19 cellular contexts compared by ENCODE assay signal in genomic region chr6:21024621-21025020, GRCh38.
"Had no signal": no experiment of that assay in that cellular context is flagged by ENCODE, and none has a peak within 500 bp of the region (broad histone marks: within the 10 kb centered on the region; RNA-seq: fewer than 3 reads in every experiment).

No MANE protein-coding gene starts in this region.

- FAIRE-seq: frontal cortex, urothelium cell line had no signal

- H3K27ac ChIP-seq: adrenal gland, cardiac muscle cell, dorsolateral prefrontal cortex, thoracic aorta had no signal

- ATAC-seq: activated CD8-positive, alpha-beta T cell treated with anti-CD3 and anti-CD28 coated beads, Interleukin-2, amount 10 ng/mL, durations not matched to agents 7 days and 5 days; left colon; natural killer cell treated with Interleukin-12 subunit alpha and Interleukin-12 subunit beta and Interleukin-15 and Interleukin-18, amount 100 ng/mL, for 72 hours; WTC11 had no signal

- DNase-seq: activated CD4-positive, alpha-beta T cell treated with anti-CD3 and anti-CD28 coated beads for 48 hours; activated CD8-positive, alpha-beta memory T cell treated with anti-CD3 and anti-CD28 coated beads, Interleukin-2, amount 50 U/mL, for 4 hours; activated CD8-positive, alpha-beta T cell treated with anti-CD3 and anti-CD28 coated beads, Interleukin-2, amount 10 ng/mL, durations not matched to agents 7 days and 5 days; activated effector memory CD4-positive, alpha-beta T cell treated with anti-CD3 and anti-CD28 coated beads, Interleukin-2, amount 50 U/mL, for 16 hours; activated T-cell treated with anti-CD3 and anti-CD28 coated beads, Interleukin-2, amount 50 U/mL, for 48 hours; adrenal gland; dorsolateral prefrontal cortex; endodermal cell; head of caudate nucleus; left colon; posterior cingulate gyrus; retina; T-helper 2 cell had no signal

- H3K4me3 ChIP-seq: adrenal gland, cardiac muscle cell, dorsolateral prefrontal cortex, thoracic aorta had no signal

- H3K9me3 ChIP-seq: adrenal gland, thoracic aorta had no signal

- H3K4me1 ChIP-seq: adrenal gland had no signal

- H3K36me3 ChIP-seq: adrenal gland, cardiac muscle cell, thoracic aorta had no signal

- H3K27me3 ChIP-seq: adrenal gland, cardiac muscle cell, dorsolateral prefrontal cortex had no signal
